Comparison of ENCODE assay signal across 16 cellular contexts in the genomic region with DNA sequence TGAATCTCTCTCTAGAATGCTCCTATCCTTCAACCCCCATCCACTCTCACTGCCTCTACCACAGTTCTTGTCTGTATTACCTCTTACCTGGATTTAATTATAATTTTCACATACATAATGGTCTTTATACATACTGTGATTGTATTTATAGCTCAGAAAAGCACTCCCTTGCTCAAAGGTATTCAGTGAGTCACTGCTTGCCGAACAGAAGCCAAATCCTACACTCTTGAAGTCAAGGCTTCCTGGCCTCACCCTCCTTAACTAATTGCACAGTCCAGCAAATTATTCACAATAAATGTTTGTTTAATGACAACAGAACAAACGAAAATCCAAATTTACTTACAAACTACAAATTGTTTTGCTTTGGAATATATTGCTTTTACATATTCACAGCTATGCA.
"Had no signal": no experiment of that assay in that cellular context is flagged by ENCODE, and none has a peak within 500 bp of the region (broad histone marks: within the 10 kb centered on the region; RNA-seq: fewer than 3 reads in every experiment).

No MANE protein-coding gene starts in this region.

- H3K4me1 Mint-ChIP-seq: activated naive CD8-positive, alpha-beta T cell treated with anti-CD3 and anti-CD28 coated beads, Interleukin-2, amount 10 ng/mL, durations not matched to agents 7 days and 5 days; central memory CD8-positive, alpha-beta T cell had no signal

- H3K27ac ChIP-seq: ascending aorta, left ventricle myocardium inferior had no signal

- ATAC-seq: activated T-cell treated with anti-CD3 and anti-CD28 coated beads, Interleukin-2, amount 50 U/mL, for 72 hours; effector memory CD8-positive, alpha-beta T cell had no signal

- H3K36me3 ChIP-seq: ascending aorta, left ventricle myocardium inferior had no signal

- H3K4me3 ChIP-seq: ascending aorta, left ventricle myocardium inferior had no signal

- H3K4me1 ChIP-seq: ascending aorta, left ventricle myocardium inferior had no signal

- H3K27ac Mint-ChIP-seq: activated naive CD8-positive, alpha-beta T cell treated with anti-CD3 and anti-CD28 coated beads, Interleukin-2, amount 10 ng/mL, durations not matched to agents 7 days and 5 days; activated T-cell treated with anti-CD3 and anti-CD28 coated beads, Interleukin-2, amount 50 U/mL, for 72 hours; effector memory CD8-positive, alpha-beta T cell; stimulated activated naive CD8-positive, alpha-beta T cell treated with anti-CD3 and anti-CD28 coated beads, Interleukin-15, Interleukin-2, amounts not matched to agents 100 ng/mL and 50 ng/mL, for 24 hours had no signal

- H3K9me3 ChIP-seq: ascending aorta, left ventricle myocardium inferior had no signal

- H3K27me3 Mint-ChIP-seq: activated naive CD8-positive, alpha-beta T cell treated with anti-CD3 and anti-CD28 coated beads, Interleukin-2, amount 10 ng/mL, durations not matched to agents 7 days and 5 days; central memory CD8-positive, alpha-beta T cell; effector memory CD8-positive, alpha-beta T cell; stimulated activated naive CD8-positive, alpha-beta T cell treated with anti-CD3 and anti-CD28 coated beads, Interleukin-15, Interleukin-2, amounts not matched to agents 100 ng/mL and 50 ng/mL, for 24 hours had no signal

- H3K9me3 Mint-ChIP-seq: activated naive CD8-positive, alpha-beta T cell treated with anti-CD3 and anti-CD28 coated beads, Interleukin-2, amount 10 ng/mL, durations not matched to agents 7 days and 5 days; stimulated activated naive CD8-positive, alpha-beta T cell treated with anti-CD3 and anti-CD28 coated beads, Interleukin-15, Interleukin-2, amounts not matched to agents 100 ng/mL and 50 ng/mL, for 24 hours had no signal

- H3K4me3 Mint-ChIP-seq: activated naive CD8-positive, alpha-beta T cell treated with anti-CD3 and anti-CD28 coated beads, Interleukin-2, amount 10 ng/mL, durations not matched to agents 7 days and 5 days; activated T-cell treated with anti-CD3 and anti-CD28 coated beads, Interleukin-2, amount 50 U/mL, for 72 hours; central memory CD8-positive, alpha-beta T cell; effector memory CD8-positive, alpha-beta T cell; stimulated activated naive CD8-positive, alpha-beta T cell treated with anti-CD3 and anti-CD28 coated beads, Interleukin-15, Interleukin-2, amounts not matched to agents 100 ng/mL and 50 ng/mL, for 24 hours had no signal

- H3K36me3 Mint-ChIP-seq: activated naive CD8-positive, alpha-beta T cell treated with anti-CD3 and anti-CD28 coated beads, Interleukin-2, amount 10 ng/mL, durations not matched to agents 7 days and 5 days had no signal

- DNase-seq: activated CD4-positive, alpha-beta T cell treated with anti-CD3 and anti-CD28 coated beads, Interleukin-2, amount 50 U/mL, for 4 hours; activated CD4-positive, CD25-positive, alpha-beta regulatory T cell treated with anti-CD3 and anti-CD28 coated beads, Interleukin-2, amount 50 U/mL, for 72 hours; activated naive CD8-positive, alpha-beta T cell treated with anti-CD3 and anti-CD28 coated beads, Interleukin-2, amount 10 ng/mL, durations not matched to agents 7 days and 5 days; activated T-cell treated with anti-CD3 and anti-CD28 coated beads, Interleukin-2, amount 50 U/mL, for 72 hours; cortex of kidney; effector memory CD8-positive, alpha-beta T cell; erythroblast; islet precursor cell; left ventricle myocardium inferior; mesendoderm; stimulated activated CD4-positive, alpha-beta T cell treated with anti-CD3 and anti-CD28 coated beads, Interleukin-2, amount 100 ng/mL, for 48 hours; SW 1271; T-helper 9 cell had no signal

- H3K27me3 ChIP-seq: ascending aorta had no signal
